Comparison of ENCODE assay signal across 1 cellular context in genomic region chr19:1828279-1829238, GRCh38.
A peak's percentile ranks its signal among the peaks of the same experiment; 100 is the strongest.
TF ChIP-seq lines count a peak whose summit lies in the region.

No MANE protein-coding gene starts in this region.

TF ChIP-seq in HepG2, 621 proteins besides CTCF, POLR2A, EP300 and RAD21:
- TF ChIP-seq AGO2 (optimal IDR thresholded peaks at IDR 0.05; ENCODE audit: low read depth, low read length) (peak; percentile 67), ADNP (CRISPR knock-in tag; IDR thresholded peaks at IDR 0.05) (no peak)
- TF ChIP-seq, protein P1, sequence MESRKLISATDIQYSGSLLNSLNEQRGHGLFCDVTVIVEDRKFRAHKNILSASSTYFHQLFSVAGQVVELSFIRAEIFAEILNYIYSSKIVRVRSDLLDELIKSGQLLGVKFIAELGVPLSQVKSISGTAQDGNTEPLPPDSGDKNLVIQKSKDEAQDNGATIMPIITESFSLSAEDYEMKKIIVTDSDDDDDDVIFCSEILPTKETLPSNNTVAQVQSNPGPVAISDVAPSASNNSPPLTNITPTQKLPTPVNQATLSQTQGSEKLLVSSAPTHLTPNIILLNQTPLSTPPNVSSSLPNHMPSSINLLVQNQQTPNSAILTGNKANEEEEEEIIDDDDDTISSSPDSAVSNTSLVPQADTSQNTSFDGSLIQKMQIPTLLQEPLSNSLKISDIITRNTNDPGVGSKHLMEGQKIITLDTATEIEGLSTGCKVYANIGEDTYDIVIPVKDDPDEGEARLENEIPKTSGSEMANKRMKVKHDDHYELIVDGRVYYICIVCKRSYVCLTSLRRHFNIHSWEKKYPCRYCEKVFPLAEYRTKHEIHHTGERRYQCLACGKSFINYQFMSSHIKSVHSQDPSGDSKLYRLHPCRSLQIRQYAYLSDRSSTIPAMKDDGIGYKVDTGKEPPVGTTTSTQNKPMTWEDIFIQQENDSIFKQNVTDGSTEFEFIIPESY (CRISPR knock-in tag; IDR thresholded peaks at IDR 0.05), result peak; percentile 53; the same call in 1 of the 2 replicates
